ENCODE assay signal across 9 cellular contexts in the genomic region with DNA sequence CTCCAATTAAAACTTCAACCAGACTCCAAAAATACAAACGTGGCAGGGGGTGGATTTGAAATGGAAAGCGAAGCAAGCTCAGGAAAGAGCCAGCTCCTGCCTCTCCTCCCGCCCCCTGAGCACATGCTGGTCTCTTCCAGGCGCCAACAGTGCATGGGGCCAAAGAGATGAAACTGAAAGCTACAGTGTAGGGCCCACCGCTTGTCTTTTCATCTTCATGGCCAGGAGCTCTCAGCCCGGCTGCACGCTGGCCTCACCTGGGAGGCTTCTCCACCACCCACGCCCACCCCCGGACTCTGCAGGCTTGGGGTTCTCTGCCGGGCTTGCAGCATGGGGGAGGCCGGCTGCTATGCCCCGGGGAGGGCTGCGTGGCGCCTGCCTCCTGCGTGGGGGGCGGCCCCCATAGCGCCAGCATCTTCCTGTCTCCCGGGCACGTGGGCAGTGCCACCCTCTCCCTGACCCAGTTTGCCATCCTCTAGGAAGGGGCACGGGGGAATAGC. TPM values are rescaled to one million over a fixed set of nuclear protein-coding genes. Genes with fewer than 3 reads are reported as not detected.
DNase-seq lines count a peak whose midpoint lies in the region; ATAC-seq and TF ChIP-seq lines count a peak whose summit lies in the region.
"Had no signal": no experiment of that assay in that cellular context is flagged by ENCODE, and none has a peak within 500 bp of the region (broad histone marks: within the 10 kb centered on the region; RNA-seq: fewer than 3 reads in every experiment).

No MANE protein-coding gene starts in this region.

- peak overlapping the region; percentile 100 for H3K4me2 ChIP-seq in neural progenitor cell

- peaks cover 13% of the 10 kb centered on the region for H3F3A ChIP-seq in neural progenitor cell (ENCODE audit: low read depth)

- peak; percentile 54 for DNase-seq in A673 (ENCODE audit: low spot score)
- no peak for DNase-seq in GM12864 (ENCODE audit: low read depth)
- no peak for DNase-seq in coronary artery (ENCODE audit: low spot score)
- DNase-seq in neural progenitor cell (ENCODE audit: low spot score) = peak; percentile 49
- no peak for DNase-seq in SIG-M5 treated with dmso at 0.1 percent for 504 hours (lab: John Stamatoyannopoulos, UW; ENCODE audit: unreplicated experiment)
- DNase-seq in CD4-positive, alpha-beta memory T cell = no peak
- no peak for DNase-seq in activated CD4-positive, CD25-positive, alpha-beta regulatory T cell treated with anti-CD3 and anti-CD28 coated beads, Interleukin-2, amount 50 U/mL, for 72 hours

- TF ChIP-seq CTCF in A673 (conservative IDR thresholded peaks at IDR 0.05; ENCODE audit: low read depth, low read length) = no peak
- TF ChIP-seq CTCF in GM12864 (IDR thresholded peaks at IDR 0.05; ENCODE audit: low read depth, low read length, missing control alignments) = no peak
- TF ChIP-seq CTCF in coronary artery (IDR thresholded peaks at IDR 0.05) = no peak
- TF ChIP-seq CTCF in neural progenitor cell (IDR thresholded peaks at IDR 0.05) = no peak

- intact Hi-C loops in A673 (cut with micrococcal nuclease; ENCODE audit: unreplicated experiment) = no loop called here
- intact Hi-C loops in CD4-positive, alpha-beta memory T cell (cut with micrococcal nuclease) = no loop called here

- H3K9me3 ChIP-seq in A673 (ENCODE audit: low read depth, low read length, poor library complexity, severe bottlenecking) = no peaks in the 10 kb centered on the region
- H3K9me3 ChIP-seq in neural progenitor cell (ENCODE audit: low read depth) = no peaks in the 10 kb centered on the region
- H3K9me3 ChIP-seq in CD4-positive, alpha-beta memory T cell (ENCODE audit: control insufficient read depth in 1 of 2, low read length in 2 of 2) = no peaks in the 10 kb centered on the region

- H3K9me3 Mint-ChIP-seq in neural progenitor cell = no peaks in the 10 kb centered on the region
- H3K9me3 Mint-ChIP-seq in CD4-positive, alpha-beta memory T cell = peaks cover 0 to 10% (median 7%) of the 10 kb centered on the region in 8 donors

- H3K27me3 Mint-ChIP-seq in neural progenitor cell (ENCODE audit: insufficient read depth, low read depth) = peaks cover 27% of the 10 kb centered on the region
- peaks cover 26 to 46% of the 10 kb centered on the region in 2 donors for H3K27me3 Mint-ChIP-seq in CD4-positive, alpha-beta memory T cell

- no peak overlapping the region for H3K27ac Mint-ChIP-seq in neural progenitor cell
- H3K27ac Mint-ChIP-seq in CD4-positive, alpha-beta memory T cell = no peak overlapping the region

- no peak overlapping the region for H2AFZ ChIP-seq in neural progenitor cell (replicated peaks)

- H3K4me1 Mint-ChIP-seq in neural progenitor cell = peaks cover 51% of the 10 kb centered on the region
- peaks cover 6 to 20% (median 8%) of the 10 kb centered on the region in 4 donors for H3K4me1 Mint-ChIP-seq in CD4-positive, alpha-beta memory T cell

- POLR2A ChIA-PET in A673 (lab: Charles Lee; ENCODE audit: low non-redundant PET) = no interaction called here
- POLR2A ChIA-PET in CD4-positive, alpha-beta memory T cell (lab: Charles Lee; ENCODE audit: partially characterized antibody) = no interaction called here

- no TSS peak for BruUV-seq in A673 (replicated peaks; lab: Mats Ljungman, UMichigan)

- no peaks in the 10 kb centered on the region for H3K79me2 ChIP-seq in neural progenitor cell (ENCODE audit: low read depth)

- H3K36me3 ChIP-seq in A673 (ENCODE audit: insufficient read depth, low read length, poor library complexity, severe bottlenecking) (no peaks in the 10 kb centered on the region), neural progenitor cell (no peaks in the 10 kb centered on the region)
- H3K36me3 ChIP-seq in CD4-positive, alpha-beta memory T cell (ENCODE audit: insufficient read depth, low read length) = no peaks in the 10 kb centered on the region

- H3K4me1 ChIP-seq in A673 (ENCODE audit: insufficient read depth, low read length, poor library complexity, severe bottlenecking) = peaks cover 16% of the 10 kb centered on the region
- H3K4me1 ChIP-seq in neural progenitor cell = peaks cover 35% of the 10 kb centered on the region
- H3K4me1 ChIP-seq in CD4-positive, alpha-beta memory T cell (ENCODE audit: insufficient read depth, low read length) = no peaks in the 10 kb centered on the region

- H3K9ac ChIP-seq in neural progenitor cell = no peak overlapping the region

- peak overlapping the region; percentile 47 for H3K4me3 ChIP-seq in A673 (ENCODE audit: low read depth, low read length, poor library complexity, severe bottlenecking)
- peak overlapping the region; percentile 43 for H3K4me3 ChIP-seq in GM12864 (ENCODE audit: low read depth, low read length)
- H3K4me3 ChIP-seq in coronary artery = peak overlapping the region; percentile 64
- peak overlapping the region; percentile 71 for H3K4me3 ChIP-seq in neural progenitor cell
- no peak overlapping the region for H3K4me3 ChIP-seq in CD4-positive, alpha-beta memory T cell (ENCODE audit: low read length in 2 of 2)

- no peaks in the 10 kb centered on the region for H3K36me3 Mint-ChIP-seq in neural progenitor cell
- H3K36me3 Mint-ChIP-seq in CD4-positive, alpha-beta memory T cell = peaks cover 0 to 3% of the 10 kb centered on the region in 2 donors

- no peak for ATAC-seq in GM21423 (IDR thresholded peaks at IDR 0.05; ENCODE audit: unreplicated experiment)

- CTCF ChIA-PET in A673 (lab: Charles Lee) = no interaction called here
- CTCF ChIA-PET in CD4-positive, alpha-beta memory T cell (lab: Charles Lee; ENCODE audit: partially characterized antibody) = no interaction called here

- H3K27ac ChIP-seq in A673 (ENCODE audit: low read depth, low read length, poor library complexity, severe bottlenecking) = no peak overlapping the region
- no peak overlapping the region for H3K27ac ChIP-seq in coronary artery
- H3K27ac ChIP-seq in neural progenitor cell = no peak overlapping the region
- H3K27ac ChIP-seq in CD4-positive, alpha-beta memory T cell (ENCODE audit: low read depth, low read length) = no peak overlapping the region

- H3K27me3 ChIP-seq in A673 (replicated peaks; ENCODE audit: insufficient read depth, low read depth, low read length, poor library complexity) (peaks cover 44% of the 10 kb centered on the region), neural progenitor cell (peaks cover 77% of the 10 kb centered on the region)
- H3K27me3 ChIP-seq in CD4-positive, alpha-beta memory T cell (ENCODE audit: insufficient read depth, low read length) = no peaks in the 10 kb centered on the region

- peak overlapping the region; percentile 96 for H3K4me3 Mint-ChIP-seq in neural progenitor cell
- H3K4me3 Mint-ChIP-seq in CD4-positive, alpha-beta memory T cell = peak overlapping the region in 3 of 8 donors; percentile 1 to 57 (median 42)

- peaks cover 5% of the 10 kb centered on the region for H4K20me1 ChIP-seq in neural progenitor cell (ENCODE audit: low read depth)

RNA-seq across cellular contexts. Expression of a gene that starts 2.0 kb away (rescaled TPM):
- total RNA-seq in A673 (2021) = 0.95 and 1.0 TPM in 2 replicates
- 0.84 and 0.99 TPM in 2 replicates for total RNA-seq in neural progenitor cell (ENCODE audit: low replicate concordance)
- under 1 TPM in 1 of 2 experiments, not detected in 1; 0.20 TPM for total RNA-seq in CD4-positive, alpha-beta memory T cell
- not detected for polyA plus RNA-seq in CD4-positive, alpha-beta memory T cell
- total RNA-seq: HT1080 had no signal

Comparison
In these comparisons a context has a peak if more than half of its experiments do, and no peak if none do; other contexts are left out.
1. DNase-seq: peak in A673 (single experiment) and neural progenitor cell (single experiment); none in GM12864 (single experiment), coronary artery (single experiment), SIG-M5 treated with dmso at 0.1 percent for 504 hours (single experiment), CD4-positive, alpha-beta memory T cell (0 of 5) and activated CD4-positive, CD25-positive, alpha-beta regulatory T cell treated with anti-CD3 and anti-CD28 coated beads, Interleukin-2, amount 50 U/mL, for 72 hours (single experiment).
2. H3K4me3 ChIP-seq: peak in A673 (single experiment), GM12864 (single experiment), coronary artery (single experiment) and neural progenitor cell (single experiment); none in CD4-positive, alpha-beta memory T cell (0 of 2).